In the genomic region with DNA sequence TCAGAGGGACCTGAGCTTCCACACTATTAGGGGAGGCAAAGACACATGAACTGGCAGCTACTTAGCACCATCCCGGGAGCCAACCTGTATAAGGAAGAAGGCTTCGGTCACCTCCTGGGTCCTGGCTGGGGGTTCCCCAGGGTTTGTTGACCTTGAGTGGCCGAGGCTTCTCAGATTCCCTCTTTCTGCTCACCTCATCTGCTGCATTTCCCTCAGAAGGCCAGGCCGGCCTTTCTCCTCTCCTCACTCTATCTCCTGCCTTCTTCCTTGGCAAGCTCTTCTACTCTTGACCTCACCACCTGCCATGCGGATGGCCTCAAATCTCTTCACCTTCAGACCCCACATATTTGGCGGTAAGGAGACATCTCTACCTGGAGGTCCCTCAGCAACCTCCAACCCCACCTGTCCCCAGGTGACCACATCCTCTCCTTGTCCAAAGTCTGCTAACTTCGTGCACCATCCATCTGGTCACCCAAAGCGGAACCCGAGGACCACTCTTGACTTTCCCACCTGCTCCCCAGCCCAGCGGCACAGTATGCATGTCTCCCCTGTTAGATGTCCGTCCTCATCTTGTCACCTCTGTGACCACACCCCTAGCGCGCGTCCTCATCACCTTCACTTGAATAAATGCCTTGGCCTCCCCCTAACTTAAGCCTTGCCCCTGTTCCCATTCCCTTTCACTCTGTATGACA, we compare ENCODE assay signal across 15 cellular contexts.
A peak's percentile ranks its signal among the peaks of the same experiment; 100 is the strongest.
DNase-seq lines count a peak whose midpoint lies in the region; ATAC-seq, FAIRE-seq and TF ChIP-seq lines count a peak whose summit lies in the region.
"Had no signal": no experiment of that assay in that cellular context is flagged by ENCODE, and none has a peak within 500 bp of the region (broad histone marks: within the 10 kb centered on the region; RNA-seq: fewer than 3 reads in every experiment).

No MANE protein-coding gene starts in this region.

- no peak overlapping the region for H3K4ac ChIP-seq in H9 (ENCODE audit: low read depth, low read length)

- H2BK15ac ChIP-seq in H9 (ENCODE audit: low read depth, low read length): no peak overlapping the region

- intact Hi-C loops in sciatic nerve (cut with DNase I): no loop called here

- no peak overlapping the region for H4K91ac ChIP-seq in H9 (ENCODE audit: insufficient read length, low read depth, low read length)

- no peak overlapping the region for H3K23ac ChIP-seq in H9 (ENCODE audit: insufficient read length, low read depth, low read length)

- no peak overlapping the region for H2AK5ac ChIP-seq in H9 (ENCODE audit: insufficient read length, low read length)

- H2BK5ac ChIP-seq in H9 (ENCODE audit: insufficient read length, low read length): no peak overlapping the region

- H3K79me1 ChIP-seq in H9 (ENCODE audit: insufficient read depth, low read depth, low read length, poor library complexity, severe bottlenecking): no peaks in the 10 kb centered on the region

- H3K27ac Mint-ChIP-seq in H9: no peak overlapping the region
- peak overlapping the region; percentile 64 for H3K27ac Mint-ChIP-seq in glutamatergic neuron (ENCODE audit: unreplicated experiment)
- H3K27ac Mint-ChIP-seq: effector memory CD8-positive, alpha-beta T cell; nephron progenitor cell had no signal

- no peaks in the 10 kb centered on the region for H3K79me2 ChIP-seq in H9 (ENCODE audit: insufficient read depth, low read length)

- H3K56ac ChIP-seq in H9 (ENCODE audit: insufficient read length, low read depth, low read length): no peak overlapping the region

- FAIRE-seq in D721Med (lab: Jason Lieb, UNC): no peak

- H3K4me1 Mint-ChIP-seq in H9: peaks cover 33 to 34% of the 10 kb centered on the region in 2 experiments
- H3K4me1 Mint-ChIP-seq in glutamatergic neuron (ENCODE audit: low read depth, unreplicated experiment): peaks cover 25% of the 10 kb centered on the region

- no peak overlapping the region for H2BK12ac ChIP-seq in H9 (ENCODE audit: insufficient read length, low read depth, low read length)

- no peak overlapping the region for H3K9ac ChIP-seq in H9 (ENCODE audit: extremely low read depth, insufficient read length, low read length)

- no peak overlapping the region for H2BK20ac ChIP-seq in H9 (ENCODE audit: low read depth, low read length, poor library complexity, severe bottlenecking)

- H3T11ph ChIP-seq in H9 (ENCODE audit: low read length): no peak overlapping the region

- H3K18ac ChIP-seq in H9 (ENCODE audit: insufficient read length, low read depth, low read length): no peak overlapping the region

- no peaks in the 10 kb centered on the region for H3K9me3 Mint-ChIP-seq in H9
- peaks cover 9% of the 10 kb centered on the region for H3K9me3 Mint-ChIP-seq in glutamatergic neuron (ENCODE audit: unreplicated experiment)
- H3K9me3 Mint-ChIP-seq: effector memory CD8-positive, alpha-beta T cell; nephron progenitor cell had no signal

- no peak overlapping the region for H4K5ac ChIP-seq in H9 (ENCODE audit: insufficient read length, low read depth, low read length)

- peaks cover 25% of the 10 kb centered on the region for H3K27me3 Mint-ChIP-seq in H9 (ENCODE audit: low read depth)
- H3K27me3 Mint-ChIP-seq in glutamatergic neuron (ENCODE audit: unreplicated experiment): peaks cover 30% of the 10 kb centered on the region

- H3K36me3 Mint-ChIP-seq in H9 (ENCODE audit: insufficient read depth in 1 of 3, low read depth in 3 of 3): no peaks in the 10 kb centered on the region
- H3K36me3 Mint-ChIP-seq in glutamatergic neuron (ENCODE audit: unreplicated experiment): no peaks in the 10 kb centered on the region

- H2BK120ac ChIP-seq in H9 (ENCODE audit: low read depth, low read length, poor library complexity, severe bottlenecking): no peak overlapping the region

- TF ChIP-seq CTCF in D721Med (IDR thresholded peaks at IDR 0.05; ENCODE audit: insufficient read depth, missing control alignments) (no peak), H9 (conservative IDR thresholded peaks at IDR 0.05) (no peak), glutamatergic neuron (IDR thresholded peaks at IDR 0.05; ENCODE audit: partially characterized antibody, unreplicated experiment) (no peak)

- no peak overlapping the region for H3K4me2 ChIP-seq in H9 (ENCODE audit: insufficient read depth, insufficient read length, low read length)

- H3K4me3 Mint-ChIP-seq in H9: no peak overlapping the region
- H3K4me3 Mint-ChIP-seq in glutamatergic neuron (ENCODE audit: unreplicated experiment): peak overlapping the region; percentile 18
- H3K4me3 Mint-ChIP-seq: effector memory CD8-positive, alpha-beta T cell; nephron progenitor cell had no signal

- H4K8ac ChIP-seq in H9 (replicated peaks; ENCODE audit: insufficient read length, low read depth, low read length): no peak overlapping the region

- H3K27me3 ChIP-seq in H9 (ENCODE audit: insufficient read depth, low read length): no peaks in the 10 kb centered on the region

- peaks cover 2% of the 10 kb centered on the region; the same call in 1 of the 2 replicates for H3K4me1 ChIP-seq in H9 (ENCODE audit: insufficient read depth, low read length)

- no peak overlapping the region for H3K14ac ChIP-seq in H9 (ENCODE audit: insufficient read depth, low read length)

- WGBS in H9 (ENCODE audit: extremely low coverage, insufficient read length, low lambda C conversion rate): no CpG with 5 or more reads among the region's 14 CpGs

- DNase-seq in D721Med (ENCODE audit: insufficient read length, low spot score) (peak; percentile 19), H9 (peak; percentile 18), glutamatergic neuron (no peak), sciatic nerve (ENCODE audit: low spot score) (peak; percentile 36), erythroblast (lab: John Stamatoyannopoulos, UW) (no peak), COR-L47 (lab: John Stamatoyannopoulos, UW) (no peak)
- no peak for DNase-seq in activated T-cell treated with anti-CD3 and anti-CD28 coated beads, Interleukin-2, amount 50 U/mL, for 1 hour
- DNase-seq: AML-193; central memory CD4-positive, alpha-beta T cell; effector memory CD8-positive, alpha-beta T cell; midbrain; NCI-H187; NCI-H226; nephron progenitor cell; stimulated activated naive CD4-positive, alpha-beta T cell treated with Interleukin-2 at 50 U/mL for 16 hours had no signal

- no peaks in the 10 kb centered on the region for H4K20me1 ChIP-seq in H9 (ENCODE audit: control insufficient read depth, insufficient read depth, insufficient read length)

- no peaks in the 10 kb centered on the region for H3K9me3 ChIP-seq in H9 (ENCODE audit: control insufficient read depth, low read depth, low read length)

- H2AFZ ChIP-seq in H9 (ENCODE audit: low read length): no peak overlapping the region

- H3K23me2 ChIP-seq in H9 (ENCODE audit: insufficient read length, low read depth, low read length, poor library complexity, severe bottlenecking): no peaks in the 10 kb centered on the region

- no peak overlapping the region for H3K27ac ChIP-seq in H9 (ENCODE audit: insufficient read length, low read depth, low read length)

- no peak for ATAC-seq in sciatic nerve
- ATAC-seq: effector memory CD8-positive, alpha-beta T cell had no signal

- TF ChIP-seq POLR2A in erythroblast (IDR thresholded peaks at IDR 0.05; ENCODE audit: low read length): no peak

Comparison
In these comparisons a context has a peak if more than half of its experiments do, and no peak if none do; other contexts are left out.
1. DNase-seq: peak in D721Med (single experiment), H9 (single experiment) and sciatic nerve (single experiment); none in glutamatergic neuron (single experiment), erythroblast (0 of 2), COR-L47 (single experiment) and activated T-cell treated with anti-CD3 and anti-CD28 coated beads, Interleukin-2, amount 50 U/mL, for 1 hour (single experiment).